8 cellular contexts compared by ENCODE assay signal in the genomic region with DNA sequence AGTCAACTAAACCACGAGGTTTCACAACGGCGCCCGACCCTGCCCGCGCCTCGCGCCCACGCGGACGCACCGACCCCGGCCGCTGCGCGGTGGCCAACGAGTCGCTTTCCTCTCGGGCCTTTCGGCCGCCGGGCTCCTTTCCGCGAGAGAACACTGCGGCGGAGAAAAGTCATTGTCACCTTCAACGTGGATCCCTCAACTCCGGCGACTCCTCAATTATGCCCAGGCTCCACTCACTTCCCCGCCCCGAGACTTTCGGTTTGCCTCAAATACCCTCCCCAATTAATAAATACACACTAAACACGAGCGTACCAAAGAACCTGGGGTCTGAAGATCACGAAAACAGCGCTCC. TPM values are rescaled to one million over a fixed set of nuclear protein-coding genes. Genes with fewer than 3 reads are reported as not detected.
A peak's percentile ranks its signal among the peaks of the same experiment; 100 is the strongest.
DNase-seq lines count a peak whose midpoint lies in the region; ATAC-seq and TF ChIP-seq lines count a peak whose summit lies in the region.

No MANE protein-coding gene starts in this region.

- intact Hi-C loops in activated CD4-positive, alpha-beta T cell treated with anti-CD3 and anti-CD28 coated beads, Interleukin-2, amount 10 ng/mL, durations not matched to agents 24 days and 14 days (cut with micrococcal nuclease), result loop anchor here (1.0 to 10.0 kb wide), 7 partner anchors 8 to 1941 kb away; partner anchors contain the start of genes AMN1, BICD1 and ERGIC2
- intact Hi-C loops in esophagus squamous epithelium (cut with DNase I), result no loop called here

- H3K27ac Mint-ChIP-seq in activated CD4-positive, alpha-beta T cell treated with anti-CD3 and anti-CD28 coated beads, Interleukin-2, amount 10 ng/mL, durations not matched to agents 24 days and 14 days, result peak overlapping the region; percentile 100

- H3K27me3 Mint-ChIP-seq in activated CD4-positive, alpha-beta T cell treated with anti-CD3 and anti-CD28 coated beads, Interleukin-2, amount 10 ng/mL, durations not matched to agents 24 days and 14 days, result peaks cover 7% of the 10 kb centered on the region

- peaks cover 0 to 41% (median 0%) of the 10 kb centered on the region in 3 donors for H3K4me1 ChIP-seq in esophagus squamous epithelium

- no peak for TF ChIP-seq POLR2A in esophagus squamous epithelium (IDR thresholded peaks at IDR 0.05)

- peaks cover 25% of the 10 kb centered on the region for H3K36me3 Mint-ChIP-seq in activated CD4-positive, alpha-beta T cell treated with anti-CD3 and anti-CD28 coated beads, Interleukin-2, amount 10 ng/mL, durations not matched to agents 24 days and 14 days (ENCODE audit: low read depth)

- no peak for DNase-seq in activated CD4-positive, alpha-beta T cell treated with anti-CD3 and anti-CD28 coated beads, Interleukin-2, amount 10 ng/mL, durations not matched to agents 24 days and 14 days
- no peak for DNase-seq in esophagus squamous epithelium (lab: John Stamatoyannopoulos, UW)
- DNase-seq in omental fat pad (ENCODE audit: low spot score), result peak; percentile 26
- DNase-seq in midbrain (lab: John Stamatoyannopoulos, UW), result no peak
- no peak for DNase-seq in HK-2 (ENCODE audit: unreplicated experiment)

- peak; percentile 2 for ATAC-seq in GM21447 (IDR thresholded peaks at IDR 0.05; ENCODE audit: unreplicated experiment)
- peak; percentile 16 for ATAC-seq in omental fat pad (ENCODE audit: low FRiP score)
- ATAC-seq in GM18858 (IDR thresholded peaks at IDR 0.05; ENCODE audit: unreplicated experiment), result no peak

- no peaks in the 10 kb centered on the region for H3K27me3 ChIP-seq in esophagus squamous epithelium

- no peaks in the 10 kb centered on the region for H3K9me3 Mint-ChIP-seq in activated CD4-positive, alpha-beta T cell treated with anti-CD3 and anti-CD28 coated beads, Interleukin-2, amount 10 ng/mL, durations not matched to agents 24 days and 14 days

- peaks cover 35% of the 10 kb centered on the region for H3K4me1 Mint-ChIP-seq in activated CD4-positive, alpha-beta T cell treated with anti-CD3 and anti-CD28 coated beads, Interleukin-2, amount 10 ng/mL, durations not matched to agents 24 days and 14 days

- TF ChIP-seq CTCF in 22Rv1 (IDR thresholded peaks at IDR 0.05) (no peak), esophagus squamous epithelium (IDR thresholded peaks at IDR 0.05) (peak in 1 of 6 experiments; percentile 2), omental fat pad (IDR thresholded peaks at IDR 0.05) (no peak)

- no peaks in the 10 kb centered on the region for H3K36me3 ChIP-seq in esophagus squamous epithelium

- 0% methylated on average over 19 to 28 of the region's 36 CpGs for WGBS in esophagus squamous epithelium, 2 donors

- H3K4me3 Mint-ChIP-seq in activated CD4-positive, alpha-beta T cell treated with anti-CD3 and anti-CD28 coated beads, Interleukin-2, amount 10 ng/mL, durations not matched to agents 24 days and 14 days, result peak overlapping the region; percentile 99

- H3K27ac ChIP-seq in 22Rv1 (peak overlapping the region; percentile 95), esophagus squamous epithelium (peak overlapping the region; percentile 91 to 98 (median 94))

- peak overlapping the region; percentile 78 to 89 (median 82) for H3K4me3 ChIP-seq in esophagus squamous epithelium

- no peaks in the 10 kb centered on the region for H3K9me3 ChIP-seq in esophagus squamous epithelium

RNA-seq across cellular contexts. Expression of gene SINHCAF, which starts 0.5 kb away (rescaled TPM):
- 261 and 277 TPM in 2 replicates for total RNA-seq in activated CD4-positive, alpha-beta T cell treated with anti-CD3 and anti-CD28 coated beads, Interleukin-2, amount 10 ng/mL, durations not matched to agents 24 days and 14 days
- total RNA-seq in esophagus squamous epithelium, result 10 to 100 TPM; 52.2 to 71.9 (median 62.0) TPM
- 10 to 100 TPM; 15.8 to 62.7 (median 25.6) TPM for total RNA-seq in omental fat pad
